Comparison of ENCODE assay signal across 20 cellular contexts in genomic region chr12:86550222-86551145, GRCh38.
DNase-seq lines count a peak whose midpoint lies in the region; ATAC-seq and TF ChIP-seq lines count a peak whose summit lies in the region.
"Had no signal": no experiment of that assay in that cellular context is flagged by ENCODE, and none has a peak within 500 bp of the region (broad histone marks: within the 10 kb centered on the region; RNA-seq: fewer than 3 reads in every experiment).

No MANE protein-coding gene starts in this region.

- H3K27ac ChIP-seq in IMR-90 (ENCODE audit: insufficient read depth, low read length) (no peak overlapping the region), neuronal stem cell (replicated peaks; ENCODE audit: low read length) (no peak overlapping the region)
- H3K27ac ChIP-seq in CD8-positive, alpha-beta memory T cell (ENCODE audit: low read depth, low read length): no peak overlapping the region
- H3K27ac ChIP-seq: PC-9, SJCRH30 had no signal

- no CpG with 5 or more reads among the region's 7 CpGs for WGBS in IMR-90 (ENCODE audit: extremely low coverage in 2 of 2, insufficient read length in 1 of 2), 2 experiments
- WGBS in neuronal stem cell (ENCODE audit: extremely low coverage in 2 of 2, insufficient read length in 2 of 2, insufficient replicate concordance in 1 of 2), 2 donors: no CpG with 5 or more reads among the region's 7 CpGs

- no peaks in the 10 kb centered on the region for H3K9me1 ChIP-seq in IMR-90 (ENCODE audit: insufficient read depth, low read length)

- H3K9ac ChIP-seq in IMR-90 (ENCODE audit: low read depth, low read length): no peak overlapping the region
- no peak overlapping the region for H3K9ac ChIP-seq in neuronal stem cell (ENCODE audit: low read depth, low read length, poor library complexity)

- no peak overlapping the region for H3K4me2 ChIP-seq in IMR-90 (ENCODE audit: low read depth, low read length)
- no peak overlapping the region for H3K4me2 ChIP-seq in neuronal stem cell (ENCODE audit: insufficient read depth, low read length, poor library complexity, severe bottlenecking)
- H3K4me2 ChIP-seq: PC-9 had no signal

- H3K4me1 Mint-ChIP-seq in stimulated activated memory B cell treated with anti-CD40 and anti-IgM and Interleukin-4, amounts not matched to agents 10 μg/mL and 1 μg/mL and 100 μg/mL, for 72 hours: no peaks in the 10 kb centered on the region
- H3K4me1 Mint-ChIP-seq in CD8-positive, alpha-beta memory T cell: no peaks in the 10 kb centered on the region
- H3K4me1 Mint-ChIP-seq: CD4-positive, alpha-beta memory T cell had no signal

- H4K5ac ChIP-seq in IMR-90 (ENCODE audit: low read depth, low read length): no peak overlapping the region

- ATAC-seq in IMR-90 (ENCODE audit: low read depth): no peak
- peak; percentile 39 for ATAC-seq in stimulated activated memory B cell treated with anti-CD40 and anti-IgM and Interleukin-4, amounts not matched to agents 10 μg/mL and 1 μg/mL and 100 μg/mL, for 72 hours
- ATAC-seq: HCT116, SK-N-SH treated with all-trans-retinoic acid at 6 μM for 48 hours had no signal

- dilution Hi-C loops in IMR-90 (cut with HindIII; ENCODE audit: low sequenced_read_pairs, unreplicated experiment): no loop called here

- no TSS peak for BruUV-seq in IMR-90 (replicated peaks; lab: Mats Ljungman, UMichigan)

- no peak overlapping the region for H3K4me3 Mint-ChIP-seq in stimulated activated memory B cell treated with anti-CD40 and anti-IgM and Interleukin-4, amounts not matched to agents 10 μg/mL and 1 μg/mL and 100 μg/mL, for 72 hours
- H3K4me3 Mint-ChIP-seq in CD8-positive, alpha-beta memory T cell: no peak overlapping the region
- H3K4me3 Mint-ChIP-seq: CD4-positive, alpha-beta memory T cell had no signal

- H2BK120ac ChIP-seq in IMR-90 (ENCODE audit: low read depth, low read length): no peak overlapping the region
- H2BK120ac ChIP-seq in neuronal stem cell (ENCODE audit: low read depth, low read length): no peak overlapping the region

- no peak overlapping the region for H3K18ac ChIP-seq in IMR-90 (ENCODE audit: low read depth, low read length)
- peak overlapping the region; percentile 21 for H3K18ac ChIP-seq in neuronal stem cell (ENCODE audit: low read length)

- H2AFZ ChIP-seq in IMR-90 (replicated peaks; ENCODE audit: low read length, poor library complexity): peak overlapping the region; percentile 41
- no peak overlapping the region for H2AFZ ChIP-seq in neuronal stem cell (ENCODE audit: low read length)

- no peaks in the 10 kb centered on the region for H3K9me3 Mint-ChIP-seq in stimulated activated memory B cell treated with anti-CD40 and anti-IgM and Interleukin-4, amounts not matched to agents 10 μg/mL and 1 μg/mL and 100 μg/mL, for 72 hours
- peaks cover 0 to 3% (median 3%) of the 10 kb centered on the region in 5 donors for H3K9me3 Mint-ChIP-seq in CD8-positive, alpha-beta memory T cell

- H3K9me3 ChIP-seq in IMR-90 (ENCODE audit: control insufficient read depth, insufficient read depth, low read length) (no peaks in the 10 kb centered on the region), neuronal stem cell (replicated peaks in 1 of 2; ENCODE audit: control insufficient read depth in 2 of 2, insufficient read depth in 1 of 2, low read depth in 1 of 2, low read length in 2 of 2) (no peaks in the 10 kb centered on the region)
- H3K9me3 ChIP-seq in CD8-positive, alpha-beta memory T cell (ENCODE audit: low read length): no peaks in the 10 kb centered on the region
- H3K9me3 ChIP-seq: Caco-2, SJCRH30 had no signal

- H3K4ac ChIP-seq in IMR-90 (ENCODE audit: low read depth, low read length) (no peak overlapping the region), neuronal stem cell (ENCODE audit: low read length) (no peak overlapping the region)

- no peaks in the 10 kb centered on the region for H3K36me3 Mint-ChIP-seq in stimulated activated memory B cell treated with anti-CD40 and anti-IgM and Interleukin-4, amounts not matched to agents 10 μg/mL and 1 μg/mL and 100 μg/mL, for 72 hours
- no peaks in the 10 kb centered on the region for H3K36me3 Mint-ChIP-seq in CD8-positive, alpha-beta memory T cell
- H3K36me3 Mint-ChIP-seq: CD4-positive, alpha-beta memory T cell had no signal

- TF ChIP-seq RAD21 in IMR-90 (IDR thresholded peaks at IDR 0.05; ENCODE audit: low read length): no peak

- H4K91ac ChIP-seq in IMR-90 (ENCODE audit: insufficient read depth, low read depth, low read length) (no peak overlapping the region), neuronal stem cell (ENCODE audit: low read depth, low read length, poor library complexity) (no peak overlapping the region)

- H3K4me1 ChIP-seq in IMR-90 (ENCODE audit: control insufficient read depth, insufficient read depth, low read length): no peaks in the 10 kb centered on the region
- H3K4me1 ChIP-seq in neuronal stem cell (ENCODE audit: control insufficient read depth in 2 of 2, insufficient read depth in 1 of 2, low read depth in 1 of 2, low read length in 2 of 2): no peaks in the 10 kb centered on the region
- no peaks in the 10 kb centered on the region for H3K4me1 ChIP-seq in CD8-positive, alpha-beta memory T cell (ENCODE audit: insufficient read depth, low read length)
- H3K4me1 ChIP-seq: Caco-2 had no signal

- H3K36me3 ChIP-seq in IMR-90 (ENCODE audit: control insufficient read depth, insufficient read depth, low read length) (no peaks in the 10 kb centered on the region), neuronal stem cell (replicated peaks in 1 of 2; ENCODE audit: control insufficient read depth in 2 of 2, insufficient read depth in 2 of 2, low read length in 2 of 2) (no peaks in the 10 kb centered on the region)
- no peaks in the 10 kb centered on the region for H3K36me3 ChIP-seq in CD8-positive, alpha-beta memory T cell (ENCODE audit: insufficient read depth, low read length)
- H3K36me3 ChIP-seq: SJCRH30 had no signal

- H2AK5ac ChIP-seq in IMR-90 (ENCODE audit: low read depth, low read length) (no peak overlapping the region), neuronal stem cell (ENCODE audit: low read depth, low read length) (peak overlapping the region; percentile 8)

- H2BK5ac ChIP-seq in IMR-90 (ENCODE audit: low read depth, low read length, poor library complexity, severe bottlenecking) (no peak overlapping the region), neuronal stem cell (ENCODE audit: low read length) (no peak overlapping the region)

- no peak overlapping the region for H2BK15ac ChIP-seq in IMR-90 (ENCODE audit: low read depth, low read length)
- H2BK15ac ChIP-seq in neuronal stem cell (ENCODE audit: low read length): no peak overlapping the region

- no peak overlapping the region for H3K4me3 ChIP-seq in IMR-90 (ENCODE audit: insufficient read depth, low read depth, low read length)
- H3K4me3 ChIP-seq in neuronal stem cell (ENCODE audit: low read length in 2 of 2): no peak overlapping the region
- no peak overlapping the region for H3K4me3 ChIP-seq in CD8-positive, alpha-beta memory T cell (ENCODE audit: low read length)
- H3K4me3 ChIP-seq: PC-9, SJCRH30 had no signal

- H3K27me3 ChIP-seq in IMR-90 (ENCODE audit: control insufficient read depth, insufficient read depth, low read length): no peaks in the 10 kb centered on the region
- no peaks in the 10 kb centered on the region for H3K27me3 ChIP-seq in neuronal stem cell (ENCODE audit: control insufficient read depth in 3 of 3, insufficient read depth in 3 of 3, low read depth in 1 of 3, low read length in 3 of 3)
- H3K27me3 ChIP-seq in CD8-positive, alpha-beta memory T cell (ENCODE audit: insufficient read depth, low read length, poor library complexity, severe bottlenecking): no peaks in the 10 kb centered on the region
- H3K27me3 ChIP-seq: SJCRH30 had no signal

- H3K27me3 Mint-ChIP-seq in stimulated activated memory B cell treated with anti-CD40 and anti-IgM and Interleukin-4, amounts not matched to agents 10 μg/mL and 1 μg/mL and 100 μg/mL, for 72 hours: no peaks in the 10 kb centered on the region
- no peaks in the 10 kb centered on the region for H3K27me3 Mint-ChIP-seq in CD8-positive, alpha-beta memory T cell
- H3K27me3 Mint-ChIP-seq: CD4-positive, alpha-beta memory T cell had no signal

- TF ChIP-seq CTCF in IMR-90 (conservative IDR thresholded peaks at IDR 0.05; ENCODE audit: low read depth, low read length): no peak

- no peak overlapping the region for H3K27ac Mint-ChIP-seq in stimulated activated memory B cell treated with anti-CD40 and anti-IgM and Interleukin-4, amounts not matched to agents 10 μg/mL and 1 μg/mL and 100 μg/mL, for 72 hours
- H3K27ac Mint-ChIP-seq in CD8-positive, alpha-beta memory T cell: no peak overlapping the region
- H3K27ac Mint-ChIP-seq: CD4-positive, alpha-beta memory T cell had no signal

- H3K56ac ChIP-seq in IMR-90 (ENCODE audit: extremely low read depth, insufficient read depth, low read length): no peak overlapping the region

- H4K8ac ChIP-seq in IMR-90 (ENCODE audit: low read depth in 2 of 2, low read length in 2 of 2) (no peak overlapping the region), neuronal stem cell (ENCODE audit: low read depth, low read length) (no peak overlapping the region)

- in situ Hi-C loops in IMR-90 (cut with MboI; ENCODE audit: low sequenced_read_pairs): no loop called here

- no peak overlapping the region for H2BK20ac ChIP-seq in IMR-90 (ENCODE audit: low read depth, low read length)

- intact Hi-C loops in IMR-90 (cut with micrococcal nuclease): no loop called here

- no peak overlapping the region for H2AK9ac ChIP-seq in IMR-90 (replicated peaks; ENCODE audit: low read depth, low read length, poor library complexity)

- H3K23ac ChIP-seq in IMR-90 (ENCODE audit: low read depth, low read length) (no peak overlapping the region), neuronal stem cell (ENCODE audit: low read depth, low read length, poor library complexity) (no peak overlapping the region)

- TF ChIP-seq POLR2A in IMR-90 (IDR thresholded peaks at IDR 0.05; ENCODE audit: low read depth, low read length): no peak

- H3K14ac ChIP-seq in IMR-90 (replicated peaks; ENCODE audit: low read depth, low read length) (no peak overlapping the region), neuronal stem cell (ENCODE audit: low read length) (no peak overlapping the region)

- POLR2A ChIA-PET in IMR-90 (lab: Charles Lee; ENCODE audit: unreplicated experiment): no interaction called here
- POLR2A ChIA-PET in CD8-positive, alpha-beta memory T cell (lab: Charles Lee): no interaction called here

- no peak for DNase-seq in IMR-90
- DNase-seq in UCSD-AML1 (lab: John Stamatoyannopoulos, UW; ENCODE audit: unreplicated experiment): peak; percentile 5
- DNase-seq in neuronal stem cell (ENCODE audit: low spot score): no peak
- DNase-seq in GM19240 (ENCODE audit: insufficient read length, low spot score): no peak
- DNase-seq in activated T-cell treated with anti-CD3 and anti-CD28 coated beads, Interleukin-2, amount 50 U/mL, for 1 hour: no peak
- no peak for DNase-seq in CD8-positive, alpha-beta memory T cell
- DNase-seq: C1 segment of cervical spinal cord; Caco-2; CD4-positive, alpha-beta memory T cell; KBM-7; NCI-H1105 treated with DMSO at 0.1 percent for 48 hours; NCI-H146; NCI-H1930; NCI-H2107; NCI-H526; PC-9 had no signal

- H3K79me1 ChIP-seq in IMR-90 (ENCODE audit: low read depth in 1 of 2, low read length in 2 of 2) (no peaks in the 10 kb centered on the region), neuronal stem cell (ENCODE audit: low read depth, low read length) (no peaks in the 10 kb centered on the region)

- H4K20me1 ChIP-seq in IMR-90 (ENCODE audit: insufficient read depth, low read length): no peaks in the 10 kb centered on the region

- no peak overlapping the region for H2BK12ac ChIP-seq in neuronal stem cell (ENCODE audit: low read length)

- CTCF ChIA-PET in IMR-90 (lab: Yijun Ruan, JAX): no interaction called here
- CTCF ChIA-PET in CD8-positive, alpha-beta memory T cell (lab: Charles Lee): no interaction called here
